ENCODE assay signal across 18 cellular contexts in the genomic region with DNA sequence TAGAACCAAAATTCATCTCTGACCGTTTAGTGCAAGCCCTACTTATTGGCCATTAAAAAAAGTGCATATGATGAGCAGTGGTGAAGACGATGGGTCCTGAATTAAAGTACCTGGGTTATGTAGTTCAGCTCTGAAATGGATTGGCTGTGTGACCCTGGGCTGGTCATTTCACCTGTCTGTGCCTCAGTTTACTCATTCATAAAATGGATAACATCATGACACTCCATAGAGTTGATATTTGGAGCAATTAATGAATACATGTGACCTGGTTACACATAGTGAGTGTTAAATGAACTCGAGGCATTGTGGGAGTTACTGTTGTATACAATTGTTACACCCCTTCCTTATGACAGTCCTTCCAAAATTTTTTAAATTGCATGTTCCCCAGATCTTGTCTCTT. TPM values are rescaled to one million over a fixed set of nuclear protein-coding genes. Genes with fewer than 3 reads are reported as not detected.
DNase-seq lines count a peak whose midpoint lies in the region; ATAC-seq, FAIRE-seq and TF ChIP-seq lines count a peak whose summit lies in the region.
"Had no signal": no experiment of that assay in that cellular context is flagged by ENCODE, and none has a peak within 500 bp of the region (broad histone marks: within the 10 kb centered on the region; RNA-seq: fewer than 3 reads in every experiment).

No MANE protein-coding gene starts in this region.

- H3K4me1 Mint-ChIP-seq in central memory CD8-positive, alpha-beta T cell, result peaks cover 62% of the 10 kb centered on the region

- H3K36me3 Mint-ChIP-seq in central memory CD8-positive, alpha-beta T cell (ENCODE audit: insufficient read depth), result peaks cover 66% of the 10 kb centered on the region

- TF ChIP-seq CTCF in stomach (IDR thresholded peaks at IDR 0.05), result no peak

- H3K9me3 ChIP-seq in muscle layer of colon (ENCODE audit: low read length), result no peaks in the 10 kb centered on the region
- H3K9me3 ChIP-seq in stomach, result no peaks in the 10 kb centered on the region

- H3K27me3 Mint-ChIP-seq in central memory CD8-positive, alpha-beta T cell, result no peaks in the 10 kb centered on the region
- H3K27me3 Mint-ChIP-seq: CD4-positive, alpha-beta memory T cell had no signal

- no peaks in the 10 kb centered on the region for H3K9me3 Mint-ChIP-seq in central memory CD8-positive, alpha-beta T cell
- H3K9me3 Mint-ChIP-seq: CD4-positive, alpha-beta memory T cell; GM23338 had no signal

- H3K36me3 ChIP-seq in muscle layer of colon (ENCODE audit: insufficient read depth, low read length) (peaks cover 28% of the 10 kb centered on the region), stomach (peaks cover 7 to 79% (median 44%) of the 10 kb centered on the region in 4 donors)

- FAIRE-seq in GM12891 (lab: Jason Lieb, UNC), result no peak
- FAIRE-seq: D721Med had no signal

- DNase-seq in GM12891 (ENCODE audit: insufficient read length, low spot score) (no peak), stomach (no peak), kidney tubule cell (ENCODE audit: low spot score) (no peak)
- no peak for DNase-seq in central memory CD8-positive, alpha-beta T cell (ENCODE audit: low spot score in 2 of 2)
- DNase-seq: ACHN; CD4-positive, alpha-beta memory T cell; DND-41; GDM1; MV-4-11; NCI-H1417 treated with DMSO at 0.1 percent for 48 hours; NCI-H2029; NCI-H2171 treated with DMSO at 0.1 percent for 48 hours; NCI-H510A treated with DMSO at 0.1 percent for 48 hours had no signal

- ATAC-seq in central memory CD8-positive, alpha-beta T cell (replicated peaks; ENCODE audit: extremely low read depth, poor library complexity, severe bottlenecking), result no peak
- no peak for ATAC-seq in HG02973 (IDR thresholded peaks at IDR 0.05; ENCODE audit: unreplicated experiment)
- no peak for ATAC-seq in HG03442 (IDR thresholded peaks at IDR 0.05; ENCODE audit: unreplicated experiment)
- ATAC-seq: GM23338 had no signal

- H3K4me3 Mint-ChIP-seq in central memory CD8-positive, alpha-beta T cell, result no peak overlapping the region
- H3K4me3 Mint-ChIP-seq: CD4-positive, alpha-beta memory T cell; GM23338 had no signal

- peak overlapping the region; percentile 20 for H3K27ac Mint-ChIP-seq in central memory CD8-positive, alpha-beta T cell (ENCODE audit: low read depth)
- H3K27ac Mint-ChIP-seq: GM23338 had no signal

- H3K27me3 ChIP-seq in muscle layer of colon (ENCODE audit: control insufficient read depth in 1 of 2, insufficient read depth in 2 of 2, low read length in 2 of 2) (no peaks in the 10 kb centered on the region), stomach (no peaks in the 10 kb centered on the region)

- intact Hi-C loops in stomach (cut with DNase I; ENCODE audit: low total_unique reads), result no loop called here

- TF ChIP-seq POLR2A in GM12891 (IDR thresholded peaks at IDR 0.05; ENCODE audit: low read depth, low read length) (peak; percentile 67), stomach (IDR thresholded peaks at IDR 0.05) (no peak)

- H3K4me3 ChIP-seq in muscle layer of colon (ENCODE audit: low read depth in 1 of 2, low read length in 2 of 2) (no peak overlapping the region), stomach (no peak overlapping the region)
- H3K4me3 ChIP-seq: GM23338 had no signal

- H3K27ac ChIP-seq in muscle layer of colon (ENCODE audit: low read depth, low read length), result peak overlapping the region; percentile 9
- H3K27ac ChIP-seq in stomach, result peak overlapping the region in 3 of 5 donors; percentile 11 to 80 (median 56)

- H3K4me1 ChIP-seq in muscle layer of colon (ENCODE audit: insufficient read depth, low read length) (peaks cover 32% of the 10 kb centered on the region), stomach (peaks cover 10 to 75% (median 45%) of the 10 kb centered on the region in 4 donors)

- TF ChIP-seq EP300 in stomach (IDR thresholded peaks at IDR 0.05), result no peak

- WGBS in stomach, 5 donors, result 85 to 95% (median 91%) methylated on average over 3 of the region's 3 CpGs

- H3K9ac ChIP-seq in muscle layer of colon (ENCODE audit: low read length), result no peak overlapping the region

TF ChIP-seq in GM12891, 5 proteins besides CTCF, POLR2A, EP300 and RAD21:
- TF ChIP-seq SPI1 (IDR thresholded peaks at IDR 0.05; ENCODE audit: low read depth, low read length), result no peak
- peak; percentile 72; the same call in 1 of the 2 replicates for TF ChIP-seq POLR2AphosphoS5 (IDR thresholded peaks at IDR 0.05; ENCODE audit: low read depth, low read length)
- no peak for TF ChIP-seq POU2F2 (IDR thresholded peaks at IDR 0.05; ENCODE audit: low read depth, low read length)
TF ChIP-seq in GM12891: peak in this region for 1.

RNA-seq across cellular contexts. Expression of a gene that starts 9.1 kb away (rescaled TPM):
- polyA plus RNA-seq in GM12891 (2012; ENCODE audit: low read depth, missing spikeins), result 77.3 TPM
- 10 to 100 TPM in 4 of 5 donors, 1 to 10 TPM in 1; 2.2 to 38.7 (median 15.6) TPM for total RNA-seq in stomach
- 10 to 100 TPM in 2 of 3 donors, 1 to 10 TPM in 1; 6.7 to 11.9 (median 11.9) TPM for polyA plus RNA-seq in stomach
